ENCODE assay signal across 8 cellular contexts in genomic region chr12:32455607-32456063, GRCh38. TPM values are rescaled to one million over a fixed set of nuclear protein-coding genes. Genes with fewer than 3 reads are reported as not detected.
DNase-seq lines count a peak whose midpoint lies in the region; ATAC-seq, FAIRE-seq and TF ChIP-seq lines count a peak whose summit lies in the region.

No MANE protein-coding gene starts in this region.

- CTCF ChIA-PET in A549 (lab: Yijun Ruan, JAX) = interaction anchor here (0.6 to 5.5 kb wide), 32 partner anchors 9 to 302 kb away, joined by 3 to 46 read pairs (median 3); partner anchors contain the start of genes FGD4 and YARS2

- H2BK120ac ChIP-seq in mesendoderm (ENCODE audit: low read depth, low read length) = no peak overlapping the region

- H4K8ac ChIP-seq in mesendoderm (ENCODE audit: low read depth, low read length) = no peak overlapping the region

- H2BK5ac ChIP-seq in mesendoderm (ENCODE audit: low read length) = no peak overlapping the region

- H3K23ac ChIP-seq in mesendoderm (ENCODE audit: low read length) = no peak overlapping the region

- TF ChIP-seq CTCF in A549 (IDR thresholded peaks at IDR 0.05) = peak; percentile 89
- TF ChIP-seq CTCF in GM10266 (IDR thresholded peaks at IDR 0.05; ENCODE audit: control insufficient read depth, insufficient read depth, low read depth, missing control alignments) = peak; percentile 57
- TF ChIP-seq CTCF in Peyer's patch (IDR thresholded peaks at IDR 0.05) = peak in 5 of 6 experiments; percentile 58 to 85 (median 79)
- TF ChIP-seq CTCF in dorsolateral prefrontal cortex (IDR thresholded peaks at IDR 0.05 in 54 of 56, conservative IDR thresholded peaks at IDR 0.05 in 2 of 56; ENCODE audit: low read depth in 1 of 56, partially characterized antibody in 56 of 56) = peak; percentile 55 to 95 (median 81)

- no peak for TF ChIP-seq EP300 in A549 (IDR thresholded peaks at IDR 0.05)

- H2BK15ac ChIP-seq in mesendoderm (replicated peaks; ENCODE audit: low read depth) = no peak overlapping the region

- peak overlapping the region; percentile 69 to 82; a peak in 4 of 6 replicates for H3K27ac ChIP-seq in A549
- peak overlapping the region in 2 of 4 donors; percentile 13 to 72 for H3K27ac ChIP-seq in Peyer's patch
- peak overlapping the region in 37 of 59 donors; percentile 3 to 73 (median 37) for H3K27ac ChIP-seq in dorsolateral prefrontal cortex
- no peak overlapping the region for H3K27ac ChIP-seq in mesendoderm (ENCODE audit: low read depth, low read length)
- no peak overlapping the region for H3K27ac ChIP-seq in aorta (ENCODE audit: low read depth in 1 of 2, low read length in 2 of 2)

- no peak for TF ChIP-seq POLR2A in A549 (IDR thresholded peaks at IDR 0.05; ENCODE audit: low read length)
- no peak for TF ChIP-seq POLR2A in Peyer's patch (IDR thresholded peaks at IDR 0.05)

- no peaks in the 10 kb centered on the region for H3K36me3 ChIP-seq in Peyer's patch
- no peaks in the 10 kb centered on the region for H3K36me3 ChIP-seq in mesendoderm (ENCODE audit: control insufficient read depth, insufficient read depth, low read length)
- no peaks in the 10 kb centered on the region for H3K36me3 ChIP-seq in aorta (ENCODE audit: control insufficient read depth in 1 of 2, insufficient read depth in 2 of 2, low read length in 1 of 2)

- H3K27me3 ChIP-seq in Peyer's patch = no peaks in the 10 kb centered on the region
- no peaks in the 10 kb centered on the region for H3K27me3 ChIP-seq in dorsolateral prefrontal cortex
- H3K27me3 ChIP-seq in mesendoderm (ENCODE audit: insufficient read depth, low read length, poor library complexity) = no peaks in the 10 kb centered on the region
- no peaks in the 10 kb centered on the region for H3K27me3 ChIP-seq in aorta (ENCODE audit: control insufficient read depth in 1 of 2, insufficient read depth in 2 of 2, low read length in 1 of 2)

- in situ Hi-C loops in KBM-7 (cut with MboI; ENCODE audit: low pct_unique_long_range_greater_than_20kb, low sequenced_read_pairs) = loop anchor here (25.0 kb wide), 1 partner anchor 207 kb away; no protein-coding TSS in a partner anchor

- peaks cover 2% of the 10 kb centered on the region for H3K79me1 ChIP-seq in mesendoderm (ENCODE audit: low read length)

- 0% methylated on average over 1 of the region's 1 CpG for WGBS in A549 (ENCODE audit: missing lambda C conversion rate)
- WGBS in mesendoderm (ENCODE audit: extremely low coverage, insufficient coverage, low lambda C conversion rate) = no CpG with 5 or more reads among the region's 1 CpG
- 0 to 4% methylated on average over 1 of the region's 1 CpG for whole genome bisulfite sequencing in aorta, 2 donors

- no peak overlapping the region for H3K9ac ChIP-seq in mesendoderm (ENCODE audit: low read length)

- H3K4ac ChIP-seq in mesendoderm (ENCODE audit: low read depth, low read length) = no peak overlapping the region

- peak; percentile 73 to 74 for ATAC-seq in A549
- ATAC-seq in aorta (ENCODE audit: low FRiP score) = peak; percentile 86

- intact Hi-C loops in dorsolateral prefrontal cortex (cut with DNase I) (loop anchor here (5.0 to 10.0 kb wide), 7 partner anchors 47 to 222 kb away; partner anchors contain the start of genes DNM1L (in 1 of the 2) and FGD4 (in 1 of the 2)), aorta (cut with DNase I) (loop anchor here (2.0 to 5.0 kb wide), 5 partner anchors 67 to 217 kb away; no protein-coding TSS in a partner anchor)

- DNase-seq in A549 (ENCODE audit: low read depth in 1 of 2, low spot score in 1 of 2) (peak; percentile 66 to 81), GM10266 (ENCODE audit: extremely low spot score) (peak; percentile 49), KBM-7 (peak; percentile 79), Peyer's patch (no peak), dorsolateral prefrontal cortex (no peak), mesendoderm (peak; percentile 59), aorta (no peak)
- DNase-seq in activated CD8-positive, alpha-beta memory T cell treated with anti-CD3 and anti-CD28 coated beads, Interleukin-2, amount 50 U/mL, for 48 hours = no peak

- H4K5ac ChIP-seq in mesendoderm (ENCODE audit: low read length) = no peak overlapping the region

- H3K9me3 ChIP-seq in A549 (no peaks in the 10 kb centered on the region), Peyer's patch (no peaks in the 10 kb centered on the region), aorta (ENCODE audit: control insufficient read depth, low read length) (no peaks in the 10 kb centered on the region)

- H3K4me1 ChIP-seq in A549 (peaks cover 60% of the 10 kb centered on the region), Peyer's patch (peaks cover 0 to 19% (median 0%) of the 10 kb centered on the region in 4 donors), mesendoderm (ENCODE audit: control insufficient read depth, low read depth, low read length) (no peaks in the 10 kb centered on the region), aorta (ENCODE audit: control insufficient read depth in 1 of 2, insufficient read depth in 2 of 2, low read length in 2 of 2) (peaks cover 1 to 2% of the 10 kb centered on the region in 2 donors)

- H3K18ac ChIP-seq in mesendoderm (ENCODE audit: low read length) = no peak overlapping the region

- POLR2A ChIA-PET in A549 (lab: Yijun Ruan, JAX) = interaction anchor here (2.8 kb wide), 1 partner anchor 300 kb away, joined by 12 read pairs; the partner anchor contains the start of gene YARS2

- H3K79me2 ChIP-seq in mesendoderm (ENCODE audit: control insufficient read depth, insufficient read depth, low read length) = peaks cover 15% of the 10 kb centered on the region

- peak overlapping the region; percentile 75 for H3K4me2 ChIP-seq in A549
- H3K4me2 ChIP-seq in mesendoderm (ENCODE audit: low read length) = no peak overlapping the region

- no peak overlapping the region for H2AK5ac ChIP-seq in mesendoderm (ENCODE audit: low read length)

- TF ChIP-seq RAD21 in A549 (conservative IDR thresholded peaks at IDR 0.05 in 1 of 2, IDR thresholded peaks at IDR 0.05 in 1 of 2) = peak; percentile 91 to 92

- H3K56ac ChIP-seq in mesendoderm (ENCODE audit: low read length) = no peak overlapping the region

- peak; percentile 96 for FAIRE-seq in A549 (lab: Jason Lieb, UNC)

- H3K4me3 ChIP-seq in A549 = peak overlapping the region; percentile 28; the same call in 2 of the 3 replicates
- H3K4me3 ChIP-seq in Peyer's patch = peak overlapping the region in 3 of 4 donors; percentile 6 to 28 (median 21)
- peak overlapping the region in 58 of 59 donors; percentile 13 to 72 (median 47) for H3K4me3 ChIP-seq in dorsolateral prefrontal cortex
- no peak overlapping the region for H3K4me3 ChIP-seq in mesendoderm (ENCODE audit: low read length)
- peak overlapping the region in 1 of 2 donors; percentile 64 for H3K4me3 ChIP-seq in aorta (ENCODE audit: low read length in 2 of 2)

TF ChIP-seq in A549, 52 proteins besides CTCF, POLR2A, EP300 and RAD21:
- TF ChIP-seq KDM5A (IDR thresholded peaks at IDR 0.05) (0 out of 2 replicates have a peak, but pooled peaks have one; percentile 11), FOSL2 (IDR thresholded peaks at IDR 0.05) (0 out of 2 replicates have a peak, but pooled peaks have one; percentile 19), FOSL2 (CRISPR knock-in tag; IDR thresholded peaks at IDR 0.05) (no peak; the same call in 1 of the 2 replicates), HEYL (CRISPR knock-in tag; IDR thresholded peaks at IDR 0.05) (no peak), SMC3 (IDR thresholded peaks at IDR 0.05) (peak; percentile 85), REST (IDR thresholded peaks at IDR 0.05) (no peak), RARB (CRISPR knock-in tag; IDR thresholded peaks at IDR 0.05) (no peak)

RNA-seq across cellular contexts. Expression of gene FGD4, which starts 56.3 kb away (rescaled TPM):
- 5.6 and 6.0 TPM in 2 replicates for polyA plus RNA-seq in A549 (2011; rRNA removed)
- polyA plus RNA-seq in A549 (2012; cell fraction: cytosol; rRNA removed) = 0.62 and 0.91 TPM in 2 replicates
- polyA plus RNA-seq in A549 (2012; cell fraction: nucleus; rRNA removed) = 1.0 and 1.4 TPM in 2 replicates
- 1.7 to 2.2 TPM (median 2.0 TPM) in 3 replicates for polyA plus RNA-seq in A549 (2017; fragmentation: RNase III; extraction: RNeasy Plus Mini Kit Qiagen cat#74134 plus additional on column Dnase treatment)
- polyA minus RNA-seq in A549 (2011; rRNA and poly(A)+ RNA removed) = 14.3 and 19.3 TPM in 2 replicates
- total RNA-seq in Peyer's patch = 100 to 1,000 TPM in 3 of 4 donors, 10 to 100 TPM in 1; 85.8 to 135 (median 123) TPM
- total RNA-seq in dorsolateral prefrontal cortex = 10 to 100 TPM; 23.1 to 59.4 (median 37.2) TPM
- 8.2 TPM for polyA plus RNA-seq in mesendoderm (2013, experiment 1 of 2)
- polyA plus RNA-seq in mesendoderm (2013, experiment 2 of 2) = 9.0 TPM
- total RNA-seq in aorta = 10 to 100 TPM; 40.4 to 46.9 TPM
- polyA plus RNA-seq in aorta = 1 to 10 TPM; 5.5 to 7.5 TPM

Comparison
In these comparisons a context has a peak if more than half of its experiments do, and no peak if none do; other contexts are left out.
1. DNase-seq: peak in A549 (2 of 2), GM10266 (single experiment), KBM-7 (single experiment) and mesendoderm (single experiment); none in Peyer's patch (0 of 3), dorsolateral prefrontal cortex (0 of 10), aorta (0 of 2) and activated CD8-positive, alpha-beta memory T cell treated with anti-CD3 and anti-CD28 coated beads, Interleukin-2, amount 50 U/mL, for 48 hours (single experiment).
2. H3K27ac ChIP-seq: peak in A549 (2 of 2) and dorsolateral prefrontal cortex (37 of 59); none in mesendoderm (single experiment) and aorta (0 of 2).
3. Peak in every context shown above with its lines, with median percentiles within 50 percentile points of each other: CTCF ChIP-seq.